In the genomic region with DNA sequence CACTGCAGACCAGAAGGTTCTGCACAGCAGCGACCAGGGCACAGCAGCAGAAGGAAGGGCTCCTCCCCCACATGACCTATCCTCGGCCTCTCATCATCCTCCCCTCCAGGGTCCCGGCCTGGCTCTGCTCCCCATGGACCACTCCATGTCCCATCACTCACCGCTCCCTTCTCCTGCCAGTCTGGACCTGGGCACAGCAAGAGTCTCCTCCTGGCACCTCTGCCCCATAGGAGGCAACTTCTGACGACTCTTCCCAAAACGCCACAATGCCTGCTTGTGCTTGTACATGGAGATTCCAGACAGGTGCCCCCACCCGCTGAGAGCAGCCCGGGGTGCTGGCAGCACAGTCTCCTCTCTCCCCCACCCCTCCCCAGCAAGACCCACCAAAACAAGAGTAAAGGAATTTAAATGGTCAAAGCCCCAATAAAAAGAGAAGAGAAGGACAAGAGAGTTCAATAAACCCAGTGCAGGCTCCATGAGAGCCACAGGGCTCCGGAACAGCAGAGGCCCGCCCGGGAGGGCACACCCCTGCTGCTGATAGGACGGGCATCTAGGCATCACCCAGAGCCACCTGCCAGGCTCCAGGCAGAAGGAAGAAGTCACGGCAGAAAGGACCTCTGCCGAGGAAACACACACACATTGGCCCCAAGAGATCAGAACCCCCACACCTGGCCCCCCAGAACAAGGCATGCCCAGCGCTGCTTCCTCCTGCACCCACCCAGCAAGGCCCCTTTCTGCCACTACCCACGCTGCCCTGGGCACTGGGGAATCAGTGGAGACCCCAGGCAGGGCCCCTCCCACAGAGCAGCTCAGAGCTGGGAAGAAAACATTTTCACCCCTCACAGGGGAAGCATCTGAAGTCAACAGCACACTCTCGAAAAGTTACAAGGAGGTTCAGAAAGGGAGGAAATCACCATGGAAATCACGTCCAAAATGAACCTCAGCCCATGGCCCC, we compare ENCODE assay signal across 20 cellular contexts. TPM values are rescaled to one million over a fixed set of nuclear protein-coding genes. Genes with fewer than 3 reads are reported as not detected.
DNase-seq lines count a peak whose midpoint lies in the region; ATAC-seq, FAIRE-seq and TF ChIP-seq lines count a peak whose summit lies in the region.
"Had no signal": no experiment of that assay in that cellular context is flagged by ENCODE, and none has a peak within 500 bp of the region (broad histone marks: within the 10 kb centered on the region; RNA-seq: fewer than 3 reads in every experiment).

No MANE protein-coding gene starts in this region.

- H3K9me3 ChIP-seq in small intestine (ENCODE audit: control insufficient read depth, low read depth) = no peaks in the 10 kb centered on the region

- no peak overlapping the region for H3K27ac ChIP-seq in small intestine (ENCODE audit: low read depth in 1 of 2, low read length in 1 of 2)
- H3K27ac ChIP-seq: C4-2B, PC-9 had no signal

- POLR2A ChIA-PET in WTC11 (lab: Charles Lee) = interaction anchor here (0.6 kb wide), 1 partner anchor 32 kb away, joined by 3 read pairs; no protein-coding TSS in a partner anchor

- FAIRE-seq in small intestine (lab: Jason Lieb, UNC) = no peak

- TF ChIP-seq CTCF in WTC11 (IDR thresholded peaks at IDR 0.05) (no peak), mesothelial cell of epicardium (IDR thresholded peaks at IDR 0.05; ENCODE audit: unreplicated experiment) (no peak)

- peaks cover 0 to 2% of the 10 kb centered on the region in 2 donors for H3K36me3 ChIP-seq in small intestine (ENCODE audit: control insufficient read depth in 2 of 2, insufficient read depth in 2 of 2, low read length in 2 of 2)

- H3K4me3 ChIP-seq in small intestine (ENCODE audit: low read depth in 1 of 2, low read length in 2 of 2) = no peak overlapping the region
- H3K4me3 ChIP-seq: lung, PC-9 had no signal

- ATAC-seq in activated naive CD4-positive, alpha-beta T cell treated with anti-CD3 and anti-CD28 coated beads, Interleukin-2, amount 50 U/mL, for 72 hours = no peak
- no peak for ATAC-seq in WTC11
- ATAC-seq in GM18511 (IDR thresholded peaks at IDR 0.05; ENCODE audit: unreplicated experiment) = no peak
- ATAC-seq: effector memory CD8-positive, alpha-beta T cell had no signal

- CTCF ChIA-PET in WTC11 (lab: Charles Lee) = no interaction called here

- H3K4me1 ChIP-seq in small intestine (ENCODE audit: control insufficient read depth in 2 of 2, insufficient read depth in 1 of 2, low read depth in 1 of 2, low read length in 1 of 2) = no peaks in the 10 kb centered on the region

- H3K4me1 Mint-ChIP-seq in WTC11 (peaks cover 62% of the 10 kb centered on the region), mesothelial cell of epicardium (peaks cover 17% of the 10 kb centered on the region)

- no peaks in the 10 kb centered on the region for H3K27me3 Mint-ChIP-seq in WTC11 (ENCODE audit: low read depth)
- no peaks in the 10 kb centered on the region for H3K27me3 Mint-ChIP-seq in mesothelial cell of epicardium (ENCODE audit: low read depth)
- H3K27me3 Mint-ChIP-seq: effector memory CD8-positive, alpha-beta T cell had no signal

- no peaks in the 10 kb centered on the region for H3K36me3 Mint-ChIP-seq in activated naive CD4-positive, alpha-beta T cell treated with anti-CD3 and anti-CD28 coated beads, Interleukin-2, amount 50 U/mL, for 72 hours
- H3K36me3 Mint-ChIP-seq in WTC11 (peaks cover 8% of the 10 kb centered on the region), mesothelial cell of epicardium (peaks cover 5% of the 10 kb centered on the region)

- WGBS in small intestine, 3 donors = 56 to 71% (median 62%) methylated on average over 18 of the region's 18 CpGs

- H3K4me3 Mint-ChIP-seq in WTC11 = no peak overlapping the region
- H3K4me3 Mint-ChIP-seq in mesothelial cell of epicardium = no peak overlapping the region

- H3K27me3 ChIP-seq in small intestine (ENCODE audit: control insufficient read depth in 2 of 2, insufficient read depth in 2 of 2, low read length in 2 of 2) = no peaks in the 10 kb centered on the region

- H3K27ac Mint-ChIP-seq in activated naive CD4-positive, alpha-beta T cell treated with anti-CD3 and anti-CD28 coated beads, Interleukin-2, amount 50 U/mL, for 72 hours = peak overlapping the region; percentile 15 to 94
- H3K27ac Mint-ChIP-seq in WTC11 (peak overlapping the region; percentile 83), mesothelial cell of epicardium (peak overlapping the region; percentile 48)
- H3K27ac Mint-ChIP-seq: activated T-helper 2 cell treated with anti-CD3 and anti-CD28 coated beads, Interferon-gamma antibody, Interleukin-2, Interleukin-4, amounts not matched to agents 10 μg/mL and 5 μg/mL and 100 μg/mL, durations not matched to agents 14 hours and 24 hours and 36 hours had no signal

- no peaks in the 10 kb centered on the region for H3K9me3 Mint-ChIP-seq in activated naive CD4-positive, alpha-beta T cell treated with anti-CD3 and anti-CD28 coated beads, Interleukin-2, amount 50 U/mL, for 72 hours
- H3K9me3 Mint-ChIP-seq in WTC11 (no peaks in the 10 kb centered on the region), mesothelial cell of epicardium (no peaks in the 10 kb centered on the region)
- H3K9me3 Mint-ChIP-seq: activated T-helper 2 cell treated with anti-CD3 and anti-CD28 coated beads, Interferon-gamma antibody, Interleukin-2, Interleukin-4, amounts not matched to agents 10 μg/mL and 5 μg/mL and 100 μg/mL, durations not matched to agents 14 hours and 24 hours and 36 hours; effector memory CD8-positive, alpha-beta T cell had no signal

- no peak for DNase-seq in activated naive CD4-positive, alpha-beta T cell treated with anti-CD3 and anti-CD28 coated beads, Interleukin-2, amount 50 U/mL, for 72 hours (ENCODE audit: low spot score in 2 of 2)
- no peak for DNase-seq in activated naive CD4-positive, alpha-beta T cell treated with Interleukin-2 at 50 U/mL for 16 hours
- DNase-seq in WTC11 (ENCODE audit: low spot score) (peak; percentile 5), mesothelial cell of epicardium (ENCODE audit: low spot score in 2 of 2, unreplicated experiment in 2 of 2) (peak in 1 of 2 experiments; percentile 12), small intestine (peak; percentile 20), OCI-M1 (lab: John Stamatoyannopoulos, UW) (no peak), EL (no peak)
- DNase-seq: anterior cingulate cortex; effector memory CD8-positive, alpha-beta T cell; GDM1; HCEC 1CT; NCI-H146; NCI-H774; PC-9; stimulated activated CD4-positive, alpha-beta T cell treated with anti-CD3 and anti-CD28 coated beads, Interleukin-12 subunit alpha, Interleukin-12 subunit beta, amount 100 ng/mL, for 4 hours; stimulated activated CD8-positive, alpha-beta memory T cell treated with anti-CD3 and anti-CD28 coated beads, Interleukin-4, amount 100 ng/mL, for 48 hours had no signal

TF ChIP-seq in WTC11, 78 proteins besides CTCF, POLR2A, EP300 and RAD21:
- TF ChIP-seq ZNF232 (CRISPR knock-in tag; IDR thresholded peaks at IDR 0.05) (no peak), TEAD1 (CRISPR knock-in tag; IDR thresholded peaks at IDR 0.05) (no peak), ZNF219 (CRISPR knock-in tag; IDR thresholded peaks at IDR 0.05; ENCODE audit: borderline replicate concordance) (no peak), MYBL2 (CRISPR knock-in tag; IDR thresholded peaks at IDR 0.05) (no peak)
- TF ChIP-seq, protein P1, sequence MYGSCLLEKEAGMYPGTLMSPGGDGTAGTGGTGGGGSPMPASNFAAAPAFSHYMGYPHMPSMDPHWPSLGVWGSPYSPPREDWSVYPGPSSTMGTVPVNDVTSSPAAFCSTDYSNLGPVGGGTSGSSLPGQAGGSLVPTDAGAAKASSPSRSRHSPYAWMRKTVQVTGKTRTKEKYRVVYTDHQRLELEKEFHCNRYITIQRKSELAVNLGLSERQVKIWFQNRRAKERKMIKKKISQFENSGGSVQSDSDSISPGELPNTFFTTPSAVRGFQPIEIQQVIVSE (CRISPR knock-in tag; IDR thresholded peaks at IDR 0.05; ENCODE audit: borderline replicate concordance) = no peak

RNA-seq across cellular contexts. Expression of a gene that starts 15.2 kb away (rescaled TPM):
- total RNA-seq in activated naive CD4-positive, alpha-beta T cell treated with anti-CD3 and anti-CD28 coated beads, Interleukin-2, amount 50 U/mL, for 72 hours = 10 to 100 TPM; 16.3 to 22.0 TPM
- total RNA-seq in WTC11 (2021) (31.0 to 34.4 TPM (median 33.7 TPM) in 3 replicates), mesothelial cell of epicardium (27.5 to 28.8 TPM (median 28.1 TPM) in 3 replicates)
- 1 to 10 TPM; 4.6 to 8.0 (median 7.8) TPM for polyA plus RNA-seq in small intestine

Comparison
In these comparisons a context has a peak if more than half of its experiments do, and no peak if none do; other contexts are left out.
1. DNase-seq: peak in WTC11 (single experiment) and small intestine (single experiment); none in activated naive CD4-positive, alpha-beta T cell treated with anti-CD3 and anti-CD28 coated beads, Interleukin-2, amount 50 U/mL, for 72 hours (0 of 2), activated naive CD4-positive, alpha-beta T cell treated with Interleukin-2 at 50 U/mL for 16 hours (single experiment), OCI-M1 (single experiment) and EL (single experiment).
2. Peak in every context shown above with its lines, with median percentiles within 50 percentile points of each other: H3K27ac Mint-ChIP-seq.